In genomic region chr4:148376151-148376550, GRCh38 we compare ENCODE assay signal across 10 cellular contexts.
DNase-seq lines count a peak whose midpoint lies in the region; FAIRE-seq and TF ChIP-seq lines count a peak whose summit lies in the region.
"Had no signal": no experiment of that assay in that cellular context is flagged by ENCODE, and none has a peak within 500 bp of the region (broad histone marks: within the 10 kb centered on the region; RNA-seq: fewer than 3 reads in every experiment).

No MANE protein-coding gene starts in this region.

- intact Hi-C loops in thyroid gland (cut with DNase I): no loop called here

- H3K36me3 ChIP-seq in MG63: no peaks in the 10 kb centered on the region
- no peaks in the 10 kb centered on the region for H3K36me3 ChIP-seq in keratinocyte (ENCODE audit: control insufficient read depth in 2 of 2, extremely low read depth in 1 of 2, insufficient read depth in 2 of 2, low read length in 2 of 2)
- H3K36me3 ChIP-seq in thyroid gland: no peaks in the 10 kb centered on the region
- H3K36me3 ChIP-seq: neutrophil had no signal

- H3K79me2 ChIP-seq in keratinocyte (ENCODE audit: control insufficient read depth, insufficient read depth, low read length): no peaks in the 10 kb centered on the region

- FAIRE-seq in keratinocyte (lab: Jason Lieb, UNC): peak; percentile 52
- FAIRE-seq: K562 had no signal

- no peak for TF ChIP-seq CTCF in keratinocyte (optimal IDR thresholded peaks at IDR 0.05 in 1 of 3, IDR thresholded peaks at IDR 0.05 in 1 of 3, conservative IDR thresholded peaks at IDR 0.05 in 1 of 3; ENCODE audit: extremely low read depth in 1 of 3, insufficient read depth in 2 of 3, low read length in 3 of 3)
- TF ChIP-seq CTCF in thyroid gland (IDR thresholded peaks at IDR 0.05): no peak

- 12 to 16% methylated on average over 3 of the region's 3 CpGs for WGBS in thyroid gland, 2 donors

- no peak overlapping the region for H2AFZ ChIP-seq in keratinocyte (ENCODE audit: control insufficient read depth, low read length)

- TF ChIP-seq POLR2A in thyroid gland (IDR thresholded peaks at IDR 0.05): no peak

- H4K20me1 ChIP-seq in keratinocyte (ENCODE audit: control insufficient read depth, extremely low read depth, insufficient read depth, low read length): no peaks in the 10 kb centered on the region

- no peaks in the 10 kb centered on the region for H3K9me1 ChIP-seq in keratinocyte (ENCODE audit: control insufficient read depth, extremely low read depth, insufficient read depth, low read length)

- H3K27me3 ChIP-seq in MG63 (no peaks in the 10 kb centered on the region), keratinocyte (ENCODE audit: control insufficient read depth, extremely low read depth, insufficient read depth, low read length) (no peaks in the 10 kb centered on the region), thyroid gland (no peaks in the 10 kb centered on the region)
- H3K27me3 ChIP-seq: neutrophil had no signal

- DNase-seq in DMS153 (lab: John Stamatoyannopoulos, UW) (peak; percentile 23), MG63 (peak; percentile 12), amniotic epithelial cell (ENCODE audit: low read depth) (peak; percentile 66), keratinocyte (ENCODE audit: low read depth, low spot score) (no peak), thyroid gland (peak; percentile 18 to 45), NCI-H146 treated with DMSO at 0.1 percent for 48 hours (lab: John Stamatoyannopoulos, UW; ENCODE audit: unreplicated experiment) (no peak), NOMO-1 treated with dmso at 0.1 percent for 144 hours (lab: John Stamatoyannopoulos, UW; ENCODE audit: unreplicated experiment) (no peak), middle frontal gyrus (ENCODE audit: extremely low spot score, low spot score) (no peak)

- dilution Hi-C loops in keratinocyte (cut with MboI; ENCODE audit: extremely low pct_ligation_motif_present, low sequenced_read_pairs): no loop called here

- no peak overlapping the region for H3K9ac ChIP-seq in keratinocyte (ENCODE audit: control insufficient read depth, extremely low read depth, insufficient read depth, low read length)

- H3K9me3 ChIP-seq in MG63 (no peaks in the 10 kb centered on the region), keratinocyte (ENCODE audit: control insufficient read depth, low read depth, low read length) (no peaks in the 10 kb centered on the region), thyroid gland (no peaks in the 10 kb centered on the region)
- H3K9me3 ChIP-seq: neutrophil had no signal

- H3K4me1 ChIP-seq in keratinocyte (ENCODE audit: control insufficient read depth, extremely low read depth, insufficient read depth, low read length) (peaks cover 5% of the 10 kb centered on the region), thyroid gland (peaks cover 0 to 13% of the 10 kb centered on the region in 2 donors)

- peak overlapping the region; percentile 55 for H3K4me2 ChIP-seq in keratinocyte (ENCODE audit: control insufficient read depth, extremely low read depth, insufficient read depth, low read depth, low read length)

- no peak overlapping the region for H3K4me3 ChIP-seq in MG63
- no peak overlapping the region for H3K4me3 ChIP-seq in keratinocyte (ENCODE audit: control insufficient read depth in 2 of 3, extremely low read depth in 1 of 3, insufficient read depth in 2 of 3, low read depth in 1 of 3, low read length in 3 of 3)
- H3K4me3 ChIP-seq in thyroid gland (replicated peaks in 1 of 3): peak overlapping the region in 1 of 3 donors; percentile 6
- H3K4me3 ChIP-seq: K562 had no signal

- H3K27ac ChIP-seq in keratinocyte (ENCODE audit: control insufficient read depth, insufficient read depth, low read length): no peak overlapping the region
- peak overlapping the region in 1 of 3 donors; percentile 4 for H3K27ac ChIP-seq in thyroid gland
- H3K27ac ChIP-seq: neutrophil had no signal

Comparison
In these comparisons a context has a peak if more than half of its experiments do, and no peak if none do; other contexts are left out.
1. DNase-seq: peak in DMS153 (single experiment), MG63 (single experiment), amniotic epithelial cell (single experiment) and thyroid gland (2 of 2); none in keratinocyte (single experiment), NCI-H146 treated with DMSO at 0.1 percent for 48 hours (single experiment), NOMO-1 treated with dmso at 0.1 percent for 144 hours (single experiment) and middle frontal gyrus (single experiment).